Comparison of ENCODE assay signal across 8 cellular contexts in genomic region chr6:150599199-150600002, GRCh38. TPM values are rescaled to one million over a fixed set of nuclear protein-coding genes. Genes with fewer than 3 reads are reported as not detected.
DNase-seq lines count a peak whose midpoint lies in the region; ATAC-seq and TF ChIP-seq lines count a peak whose summit lies in the region.

Gene PLEKHG1 (plus strand): TSS chr6:150599885. CDS start chr6:150733682, 133,797 bp downstream.

- H3K27me3 ChIP-seq in right lobe of liver: no peaks in the 10 kb centered on the region

- CTCF ChIA-PET in activated CD4-positive, alpha-beta T cell treated with anti-CD3 and anti-CD28 coated beads, Interleukin-2, amount 10 ng/mL, durations not matched to agents 7 days and 5 days (lab: Charles Lee): interaction anchor here (1.3 kb wide), 1 partner anchor 10 kb away, joined by 4 read pairs; no protein-coding TSS in a partner anchor

- TF ChIP-seq POLR2A in NB4 (IDR thresholded peaks at IDR 0.05; ENCODE audit: extremely low read depth, insufficient read length): no peak
- peak; percentile 82 for TF ChIP-seq POLR2A in right lobe of liver (IDR thresholded peaks at IDR 0.05)

- intact Hi-C loops in right lobe of liver (cut with DNase I): no loop called here

- no peaks in the 10 kb centered on the region for H3K9me3 ChIP-seq in right lobe of liver

- peaks cover 17% of the 10 kb centered on the region for H3K27me3 Mint-ChIP-seq in HFFc6 (ENCODE audit: insufficient read depth)
- peaks cover 35% of the 10 kb centered on the region for H3K27me3 Mint-ChIP-seq in activated CD4-positive, alpha-beta T cell treated with anti-CD3 and anti-CD28 coated beads, Interleukin-2, amount 10 ng/mL, durations not matched to agents 7 days and 5 days

- POLR2A ChIA-PET in activated CD4-positive, alpha-beta T cell treated with anti-CD3 and anti-CD28 coated beads, Interleukin-2, amount 10 ng/mL, durations not matched to agents 7 days and 5 days (lab: Charles Lee): no interaction called here

- no peak for TF ChIP-seq CTCF in HFFc6 (IDR thresholded peaks at IDR 0.05)
- TF ChIP-seq CTCF in NB4 (IDR thresholded peaks at IDR 0.05; ENCODE audit: low read depth, low read length): no peak
- TF ChIP-seq CTCF in right lobe of liver (IDR thresholded peaks at IDR 0.05): no peak

- peak within 1 kb of the TSS; percentile 81 to 91 (median 91) for H3K27ac ChIP-seq in right lobe of liver

- no peaks in the 10 kb centered on the region for H3K36me3 ChIP-seq in right lobe of liver

- ATAC-seq in GM18498 (IDR thresholded peaks at IDR 0.05; ENCODE audit: unreplicated experiment) (peak; percentile 88), right lobe of liver (peak; percentile 83 to 93 (median 91))

- no peak within 1 kb of the TSS for H3K4me3 ChIP-seq in NB4 (ENCODE audit: low read depth, low read length)
- H3K4me3 ChIP-seq in right lobe of liver: peak within 1 kb of the TSS; percentile 77 to 87 (median 77)

- peaks cover 0 to 13% (median 0%) of the 10 kb centered on the region in 4 donors for H3K4me1 ChIP-seq in right lobe of liver

- peaks cover 5% of the 10 kb centered on the region; the same call in 1 of the 2 replicates for H3K4me1 Mint-ChIP-seq in HFFc6 (ENCODE audit: low read depth)
- peaks cover 17% of the 10 kb centered on the region for H3K4me1 Mint-ChIP-seq in activated CD4-positive, alpha-beta T cell treated with anti-CD3 and anti-CD28 coated beads, Interleukin-2, amount 10 ng/mL, durations not matched to agents 7 days and 5 days

- 4% methylated on average over 28 of the region's 53 CpGs for WGBS in right lobe of liver (ENCODE audit: insufficient coverage, low coverage, low lambda C conversion rate, missing lambda C conversion rate)

- DNase-seq in HFFc6 (no peak), NB4 (ENCODE audit: low read depth) (peak; percentile 70), ecto neural progenitor cell (ENCODE audit: low spot score) (peak; percentile 82), right lobe of liver (peak; percentile 87 to 88 (median 87)), dedifferentiated amniotic fluid mesenchymal stem cell (ENCODE audit: extremely low spot score) (no peak)
- peak; percentile 61 for DNase-seq in activated CD4-positive, alpha-beta T cell treated with anti-CD3 and anti-CD28 coated beads, Interleukin-2, amount 10 ng/mL, durations not matched to agents 7 days and 5 days
- DNase-seq in stimulated activated CD4-positive, alpha-beta T cell treated with anti-CD3 and anti-CD28 coated beads, Interleukin-4, amount 100 ng/mL, for 4 hours: peak; percentile 22 to 42

- H3K9me3 Mint-ChIP-seq in HFFc6: no peaks in the 10 kb centered on the region
- no peaks in the 10 kb centered on the region for H3K9me3 Mint-ChIP-seq in activated CD4-positive, alpha-beta T cell treated with anti-CD3 and anti-CD28 coated beads, Interleukin-2, amount 10 ng/mL, durations not matched to agents 7 days and 5 days

- peak within 1 kb of the TSS; percentile 71 for H3K4me3 Mint-ChIP-seq in HFFc6
- H3K4me3 Mint-ChIP-seq in activated CD4-positive, alpha-beta T cell treated with anti-CD3 and anti-CD28 coated beads, Interleukin-2, amount 10 ng/mL, durations not matched to agents 7 days and 5 days: peak within 1 kb of the TSS; percentile 84

- H3K36me3 Mint-ChIP-seq in HFFc6 (ENCODE audit: low read depth): no peaks in the 10 kb centered on the region
- H3K36me3 Mint-ChIP-seq in activated CD4-positive, alpha-beta T cell treated with anti-CD3 and anti-CD28 coated beads, Interleukin-2, amount 10 ng/mL, durations not matched to agents 7 days and 5 days (ENCODE audit: low read depth): no peaks in the 10 kb centered on the region

- no peak within 1 kb of the TSS for H3K27ac Mint-ChIP-seq in HFFc6
- peak within 1 kb of the TSS; percentile 79 for H3K27ac Mint-ChIP-seq in activated CD4-positive, alpha-beta T cell treated with anti-CD3 and anti-CD28 coated beads, Interleukin-2, amount 10 ng/mL, durations not matched to agents 7 days and 5 days

RNA-seq across cellular contexts. Expression of gene PLEKHG1, which starts in this region (rescaled TPM):
- under 1 TPM in 1 of 6 experiments, not detected in 5; 0.07 TPM for total RNA-seq in HFFc6 (2021; fragmentation: NEBNext Ultra II Directional; extraction: Animal tissue kit (Norgen Biotek cat#: 25700))
- 1 to 10 TPM; 2.8 to 3.6 TPM for total RNA-seq in activated CD4-positive, alpha-beta T cell treated with anti-CD3 and anti-CD28 coated beads, Interleukin-2, amount 10 ng/mL, durations not matched to agents 7 days and 5 days
- 10 to 100 TPM in 5 of 6 experiments, 1 to 10 TPM in 1; 8.7 to 20.3 (median 11.8) TPM for total RNA-seq in right lobe of liver

Comparison
In these comparisons a context has a peak if more than half of its experiments do, and no peak if none do; other contexts are left out.
1. DNase-seq: peak in NB4 (single experiment), activated CD4-positive, alpha-beta T cell treated with anti-CD3 and anti-CD28 coated beads, Interleukin-2, amount 10 ng/mL, durations not matched to agents 7 days and 5 days (single experiment), ecto neural progenitor cell (single experiment), right lobe of liver (3 of 3) and stimulated activated CD4-positive, alpha-beta T cell treated with anti-CD3 and anti-CD28 coated beads, Interleukin-4, amount 100 ng/mL, for 4 hours (2 of 2); none in HFFc6 (single experiment) and dedifferentiated amniotic fluid mesenchymal stem cell (single experiment).